ENCODE assay signal across 8 cellular contexts in genomic region chr1:8348777-8349472, GRCh38. TPM values are rescaled to one million over a fixed set of nuclear protein-coding genes. Genes with fewer than 3 reads are reported as not detected.
A peak's percentile ranks its signal among the peaks of the same experiment; 100 is the strongest.
DNase-seq lines count a peak whose midpoint lies in the region; ATAC-seq, FAIRE-seq and TF ChIP-seq lines count a peak whose summit lies in the region.

No MANE protein-coding gene starts in this region.

- peaks cover 19% of the 10 kb centered on the region; the same call in 1 of the 2 replicates for H3F3A ChIP-seq in GM23338 (replicated peaks; ENCODE audit: low read depth)

- H3K27me3 ChIP-seq in GM23338 (ENCODE audit: insufficient read depth) = no peaks in the 10 kb centered on the region
- H3K27me3 ChIP-seq in endothelial cell of umbilical vein (ENCODE audit: control insufficient read depth in 2 of 2, insufficient read depth in 2 of 2, low read length in 2 of 2) = no peaks in the 10 kb centered on the region

- H3K36me3 Mint-ChIP-seq in GM23338 (ENCODE audit: low read depth) = peaks cover 9% of the 10 kb centered on the region; the same call in 2 of the 3 replicates
- no peaks in the 10 kb centered on the region for H3K36me3 Mint-ChIP-seq in natural killer cell treated with Interleukin-12 subunit alpha and Interleukin-12 subunit beta and Interleukin-15 and Interleukin-18, amount 100 ng/mL, for 72 hours

- no peak overlapping the region; the same call in 2 of the 3 replicates for H3K4me3 Mint-ChIP-seq in GM23338
- H3K4me3 Mint-ChIP-seq in natural killer cell treated with Interleukin-12 subunit alpha and Interleukin-12 subunit beta and Interleukin-15 and Interleukin-18, amount 100 ng/mL, for 72 hours = no peak overlapping the region

- no TSS peak for BruUV-seq in endothelial cell of umbilical vein (replicated peaks; lab: Mats Ljungman, UMichigan)

- H3K4me1 ChIP-seq in GM23338 (ENCODE audit: insufficient read depth) = peaks cover 10% of the 10 kb centered on the region; the same call in 1 of the 2 replicates
- peaks cover 16% of the 10 kb centered on the region for H3K4me1 ChIP-seq in endothelial cell of umbilical vein (ENCODE audit: control insufficient read depth, extremely low read depth, insufficient read depth, low read length)

- CTCF ChIA-PET in endothelial cell of umbilical vein (lab: Charles Lee) = interaction anchor here (0.5 to 4.9 kb wide), 31 partner anchors 9 to 680 kb away, joined by 3 to 131 read pairs (median 4); partner anchors contain the start of gene PARK7

- dilution Hi-C loops in endothelial cell of umbilical vein (cut with MboI; ENCODE audit: extremely low pct_ligation_motif_present, low sequenced_read_pairs) = no loop called here

- ATAC-seq in GM23338 (peak; percentile 69), GM21576 (IDR thresholded peaks at IDR 0.05; ENCODE audit: unreplicated experiment) (no peak)
- peak; percentile 64 to 74 for ATAC-seq in natural killer cell treated with Interleukin-12 subunit alpha and Interleukin-12 subunit beta and Interleukin-15 and Interleukin-18, amount 100 ng/mL, for 72 hours

- H3K27ac ChIP-seq in GM23338 (ENCODE audit: low read depth) (no peak overlapping the region), endothelial cell of umbilical vein (ENCODE audit: insufficient read depth, low read depth, low read length) (no peak overlapping the region)

- H3K9me1 ChIP-seq in endothelial cell of umbilical vein (replicated peaks; ENCODE audit: control insufficient read depth, extremely low read depth, insufficient read depth, low read length) = no peaks in the 10 kb centered on the region

- H3K27me3 Mint-ChIP-seq in GM23338 (ENCODE audit: insufficient read depth, low read depth, poor library complexity) = peaks cover 27% of the 10 kb centered on the region
- H3K27me3 Mint-ChIP-seq in natural killer cell treated with Interleukin-12 subunit alpha and Interleukin-12 subunit beta and Interleukin-15 and Interleukin-18, amount 100 ng/mL, for 72 hours = peaks cover 0 to 4% of the 10 kb centered on the region in 2 donors

- TF ChIP-seq CTCF in AG10803 (conservative IDR thresholded peaks at IDR 0.05; ENCODE audit: low read length) (peak; percentile 74), GM23338 (conservative IDR thresholded peaks at IDR 0.05; ENCODE audit: low read depth in 2 of 2) (peak; percentile 86 to 94), endothelial cell of umbilical vein (IDR thresholded peaks at IDR 0.05; ENCODE audit: extremely low read depth in 1 of 2, insufficient read depth in 1 of 2, low read depth in 1 of 2, low read length in 2 of 2) (peak; percentile 65 to 84)

- H3K9me2 ChIP-seq in GM23338 (ENCODE audit: insufficient read depth) = no peaks in the 10 kb centered on the region; the same call in 1 of the 2 replicates

- no peak overlapping the region; the same call in 1 of the 2 replicates for H3K27ac Mint-ChIP-seq in GM23338
- H3K27ac Mint-ChIP-seq in natural killer cell treated with Interleukin-12 subunit alpha and Interleukin-12 subunit beta and Interleukin-15 and Interleukin-18, amount 100 ng/mL, for 72 hours = no peak overlapping the region

- no peaks in the 10 kb centered on the region for H3K79me2 ChIP-seq in GM23338 (replicated peaks; ENCODE audit: insufficient read depth)
- H3K79me2 ChIP-seq in endothelial cell of umbilical vein (ENCODE audit: control insufficient read depth, insufficient read depth, low read length) = no peaks in the 10 kb centered on the region

- peaks cover 2% of the 10 kb centered on the region; the same call in 2 of the 3 replicates for H3K9me3 Mint-ChIP-seq in GM23338
- no peaks in the 10 kb centered on the region for H3K9me3 Mint-ChIP-seq in natural killer cell treated with Interleukin-12 subunit alpha and Interleukin-12 subunit beta and Interleukin-15 and Interleukin-18, amount 100 ng/mL, for 72 hours

- no peaks in the 10 kb centered on the region for H3K9me3 ChIP-seq in endothelial cell of umbilical vein (replicated peaks; ENCODE audit: control insufficient read depth, insufficient read depth, low read length)

- H3K4me1 Mint-ChIP-seq in GM23338 = peaks cover 32% of the 10 kb centered on the region
- peaks cover 0 to 8% of the 10 kb centered on the region in 2 donors for H3K4me1 Mint-ChIP-seq in natural killer cell treated with Interleukin-12 subunit alpha and Interleukin-12 subunit beta and Interleukin-15 and Interleukin-18, amount 100 ng/mL, for 72 hours (ENCODE audit: low read depth in 2 of 2)

- intact Hi-C loops in endothelial cell of umbilical vein (cut with micrococcal nuclease) = loop anchor here (1.0 to 2.0 kb wide), 4 partner anchors 34 to 374 kb away; no protein-coding TSS in a partner anchor

- POLR2A ChIA-PET in endothelial cell of umbilical vein (lab: Charles Lee) = interaction anchor here (0.7 kb wide), 1 partner anchor 367 kb away, joined by 6 read pairs; no protein-coding TSS in a partner anchor

- H2AFZ ChIP-seq in GM23338 = no peak overlapping the region
- no peak overlapping the region for H2AFZ ChIP-seq in endothelial cell of umbilical vein (ENCODE audit: low read depth, low read length)

- H3K36me3 ChIP-seq in GM23338 (ENCODE audit: insufficient read depth) (no peaks in the 10 kb centered on the region), endothelial cell of umbilical vein (ENCODE audit: control insufficient read depth in 2 of 2, extremely low read depth in 1 of 2, insufficient read depth in 2 of 2, low read length in 2 of 2) (peaks cover 0 to under 1% of the 10 kb centered on the region in 2 experiments)

- peak; percentile 75 for FAIRE-seq in endothelial cell of umbilical vein (lab: Jason Lieb, UNC)

- H3K4me3 ChIP-seq in AG10803 (ENCODE audit: low read length) = no peak overlapping the region
- no peak overlapping the region for H3K4me3 ChIP-seq in GM23338
- no peak overlapping the region for H3K4me3 ChIP-seq in endothelial cell of umbilical vein (replicated peaks in 1 of 3; ENCODE audit: insufficient read depth in 1 of 3, low read depth in 1 of 3, low read length in 3 of 3)

- TF ChIP-seq POLR2A in endothelial cell of umbilical vein (IDR thresholded peaks at IDR 0.05; ENCODE audit: low read depth, low read length) = no peak

- peak; percentile 53 for DNase-seq in AG10803 (ENCODE audit: low read depth)
- DNase-seq in GM23338 (ENCODE audit: low spot score) = peak; percentile 83
- peak; percentile 57 for DNase-seq in NCI-H748 (lab: John Stamatoyannopoulos, UW; ENCODE audit: unreplicated experiment)
- peak; percentile 89 for DNase-seq in activated CD8-positive, alpha-beta memory T cell treated with anti-CD3 and anti-CD28 coated beads for 24 hours
- DNase-seq in endothelial cell of umbilical vein (ENCODE audit: low read depth, low spot score) = peak; percentile 48
- no peak for DNase-seq in natural killer cell treated with Interleukin-12 subunit alpha and Interleukin-12 subunit beta and Interleukin-15 and Interleukin-18, amount 100 ng/mL, for 72 hours (ENCODE audit: low spot score)
- peak; percentile 60 for DNase-seq in stimulated activated naive CD4-positive, alpha-beta T cell treated with Interleukin-2 at 50 U/mL for 16 hours (lab: John Stamatoyannopoulos, UW)

- H4K20me1 ChIP-seq in GM23338 (replicated peaks; ENCODE audit: insufficient read depth) (peaks cover 8% of the 10 kb centered on the region; the same call in 1 of the 2 replicates), endothelial cell of umbilical vein (replicated peaks; ENCODE audit: control insufficient read depth, extremely low read depth, insufficient read depth, low read length) (no peaks in the 10 kb centered on the region)

- no peak overlapping the region for H3K4me2 ChIP-seq in GM23338
- no peak overlapping the region for H3K4me2 ChIP-seq in endothelial cell of umbilical vein (ENCODE audit: insufficient read depth, low read length)

- H3K9ac ChIP-seq in endothelial cell of umbilical vein (replicated peaks; ENCODE audit: extremely low read depth, insufficient read depth, low read length) = no peak overlapping the region

TF ChIP-seq in GM23338, 12 proteins besides CTCF, POLR2A, EP300 and RAD21:
- TF ChIP-seq POLR2AphosphoS5 (IDR thresholded peaks at IDR 0.05; ENCODE audit: low read depth) (peak; percentile 14; the same call in 1 of the 2 replicates), EZH2 (IDR thresholded peaks at IDR 0.05; ENCODE audit: low read depth, unreplicated experiment) (no peak)
TF ChIP-seq in GM23338: peak in this region for 1.

TF ChIP-seq in endothelial cell of umbilical vein, 7 proteins besides CTCF, POLR2A, EP300 and RAD21:
- no peak for TF ChIP-seq JUN (IDR thresholded peaks at IDR 0.05; ENCODE audit: borderline replicate concordance, insufficient read depth, insufficient read length, low read depth)
- no peak for TF ChIP-seq EZH2 (IDR thresholded peaks at IDR 0.05; ENCODE audit: borderline replicate concordance, low read depth, low read length, severe bottlenecking)
- no peak for TF ChIP-seq MYC (IDR thresholded peaks at IDR 0.05; ENCODE audit: low read depth, low read length)
- TF ChIP-seq GATA2 (IDR thresholded peaks at IDR 0.05; ENCODE audit: insufficient read depth, insufficient read length, low read depth, low read length) = no peak
- TF ChIP-seq MAX (IDR thresholded peaks at IDR 0.05; ENCODE audit: insufficient read depth, insufficient read length) = no peak
- TF ChIP-seq FOS (IDR thresholded peaks at IDR 0.05; ENCODE audit: borderline replicate concordance, insufficient read depth, low read length) = no peak
- no peak for TF ChIP-seq POLR2AphosphoS5 (IDR thresholded peaks at IDR 0.05; ENCODE audit: insufficient read depth, low read depth, low read length)

RNA-seq across cellular contexts. Expression of gene SLC45A1, which starts 31.0 kb away (rescaled TPM):
- 2.2 and 2.3 TPM in 2 replicates for total RNA-seq in GM23338 (2014; rRNA removed; shearing (Covaris generic))
- polyA plus RNA-seq in GM23338 (2016; fragmentation: Nextera tagmentation; extraction: Ambion mirVana) = 1.1 and 1.3 TPM in 2 replicates
- total RNA-seq in endothelial cell of umbilical vein = 1.1 and 1.4 TPM in 2 replicates
- polyA plus RNA-seq in endothelial cell of umbilical vein = 1.3 and 1.7 TPM in 2 replicates
- 0.63 and 1.1 TPM in 2 replicates for polyA plus RNA-seq in endothelial cell of umbilical vein (2011; cell fraction: cytosol; rRNA removed)
- polyA plus RNA-seq in endothelial cell of umbilical vein (2011; cell fraction: nucleus; rRNA removed) = 0.84 and 0.88 TPM in 2 replicates
- polyA plus RNA-seq in endothelial cell of umbilical vein (2012) = 1.2 and 1.4 TPM in 2 replicates
- 0.68 and 1.8 TPM in 2 replicates for polyA minus RNA-seq in endothelial cell of umbilical vein
- not detected for polyA minus RNA-seq in endothelial cell of umbilical vein (2011; cell fraction: cytosol; rRNA and poly(A)+ RNA removed)
- 0.72 and 1.6 TPM in 2 replicates for polyA minus RNA-seq in endothelial cell of umbilical vein (2011; cell fraction: nucleus; rRNA and poly(A)+ RNA removed)
- total RNA-seq in natural killer cell treated with Interleukin-12 subunit alpha and Interleukin-12 subunit beta and Interleukin-15 and Interleukin-18, amount 100 ng/mL, for 72 hours = under 1 TPM; 0.22 to 0.26 TPM
